ENCODE assay signal across 19 cellular contexts in the genomic region with DNA sequence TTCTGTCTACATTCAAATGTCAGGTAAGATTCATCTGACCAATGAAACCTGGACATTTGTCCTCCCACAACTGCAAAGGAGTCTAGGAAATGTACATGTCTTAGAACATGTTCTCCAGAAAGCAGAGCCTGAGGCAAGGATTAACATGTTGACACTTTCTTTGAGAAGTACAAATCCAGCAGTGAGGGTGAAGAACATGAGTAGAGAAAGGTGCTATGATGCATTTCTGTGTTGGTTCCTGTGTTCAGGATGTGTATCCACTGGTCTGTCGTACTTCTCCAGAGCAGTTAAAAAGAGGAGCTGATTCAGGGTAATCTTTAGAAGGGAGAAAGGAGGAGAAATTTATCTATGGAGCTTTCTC.
"Had no signal": no experiment of that assay in that cellular context is flagged by ENCODE, and none has a peak within 500 bp of the region (broad histone marks: within the 10 kb centered on the region; RNA-seq: fewer than 3 reads in every experiment).

No MANE protein-coding gene starts in this region.

- H3K4me1 ChIP-seq: prostate gland had no signal

- FAIRE-seq: endometrium had no signal

- ATAC-seq: naive thymus-derived CD4-positive, alpha-beta T cell; SK-N-SH treated with all-trans-retinoic acid at 6 μM for 48 hours had no signal

- H3K4me3 ChIP-seq: cardiac muscle cell, ovary, prostate gland, spleen, upper lobe of left lung had no signal

- H3K27ac ChIP-seq: cardiac muscle cell, ovary, prostate gland had no signal

- DNase-seq: activated CD4-positive, alpha-beta T cell treated with anti-CD3 and anti-CD28 coated beads for 1 hour; activated CD8-positive, alpha-beta memory T cell treated with anti-CD3 and anti-CD28 coated beads for 24 hours; activated CD8-positive, alpha-beta memory T cell treated with anti-CD3 and anti-CD28 coated beads, Interleukin-2, amount 50 U/mL, for 4 hours; activated naive CD4-positive, alpha-beta T cell treated with anti-CD3 and anti-CD28 coated beads for 36 hours; activated naive CD8-positive, alpha-beta T cell treated with anti-CD3 and anti-CD28 coated beads, Interleukin-2, amount 10 ng/mL, durations not matched to agents 7 days and 5 days; activated T-cell treated with anti-CD3 and anti-CD28 coated beads, Interleukin-2, amount 50 U/mL, for 24 hours; effector CD4-positive, alpha-beta T cell; erythroblast; foreskin melanocyte; naive thymus-derived CD4-positive, alpha-beta T cell; ovary; spleen; stimulated activated CD4-positive, alpha-beta T cell treated with anti-CD3 and anti-CD28 coated beads, Interleukin-4, amount 100 ng/mL, for 1 hour; stimulated activated naive CD4-positive, alpha-beta T cell; upper lobe of left lung had no signal

- H3K36me3 ChIP-seq: cardiac muscle cell, ovary, prostate gland, spleen, upper lobe of left lung had no signal

- H3K27me3 ChIP-seq: cardiac muscle cell, ovary, spleen, upper lobe of left lung had no signal

- H3K9me3 ChIP-seq: ovary, prostate gland, spleen, upper lobe of left lung had no signal
